Comparison of ENCODE assay signal across 8 cellular contexts in genomic region chr11:13207270-13207664, GRCh38.
DNase-seq lines count a peak whose midpoint lies in the region; FAIRE-seq and TF ChIP-seq lines count a peak whose summit lies in the region.

No MANE protein-coding gene starts in this region.

- H3K4me1 ChIP-seq in muscle layer of duodenum (ENCODE audit: control insufficient read depth in 1 of 2, insufficient read depth in 2 of 2, low read length in 2 of 2) = peaks cover 0 to 21% of the 10 kb centered on the region in 2 donors

- DNase-seq in AG10803 (ENCODE audit: low read depth) (no peak), LNCaP clone FGC (ENCODE audit: low read depth) (no peak), caudate nucleus (lab: John Stamatoyannopoulos, UW) (peak in 1 of 61 donors; percentile 50), NCI-H526 (lab: John Stamatoyannopoulos, UW) (no peak), SHP77 (lab: John Stamatoyannopoulos, UW) (no peak), activated gamma-delta T cell (lab: John Stamatoyannopoulos, UW) (no peak), H54 (ENCODE audit: insufficient read length, low spot score) (no peak)

- TF ChIP-seq POLR2A in H54 (IDR thresholded peaks at IDR 0.05; ENCODE audit: low read depth, low read length) = no peak

- FAIRE-seq in H54 (lab: Jason Lieb, UNC) = no peak

- TF ChIP-seq CTCF in AG10803 (conservative IDR thresholded peaks at IDR 0.05; ENCODE audit: low read length) (peak; percentile 33), LNCaP clone FGC (IDR thresholded peaks at IDR 0.05; ENCODE audit: control insufficient read depth, extremely low read depth, insufficient read depth) (0 out of 2 replicates have a peak, but pooled peaks have one; percentile 8)

- no peaks in the 10 kb centered on the region for H3K27me3 ChIP-seq in muscle layer of duodenum (ENCODE audit: low read depth, low read length)

- peak overlapping the region; percentile 47 for H3K4me3 ChIP-seq in AG10803 (ENCODE audit: low read length)
- no peak overlapping the region for H3K4me3 ChIP-seq in LNCaP clone FGC (ENCODE audit: low read depth, low read length)
- H3K4me3 ChIP-seq in muscle layer of duodenum (ENCODE audit: low read depth in 1 of 2, low read length in 2 of 2) = peak overlapping the region; percentile 55 to 68

- H3K27ac ChIP-seq in caudate nucleus (ENCODE audit: low read depth, low read length) = peak overlapping the region; percentile 87
- no peak overlapping the region for H3K27ac ChIP-seq in muscle layer of duodenum (ENCODE audit: low read length)

- no peaks in the 10 kb centered on the region for H3K36me3 ChIP-seq in muscle layer of duodenum (ENCODE audit: control insufficient read depth in 1 of 2, insufficient read depth in 2 of 2, low read length in 2 of 2)

- no peaks in the 10 kb centered on the region for H3K9me3 ChIP-seq in muscle layer of duodenum (ENCODE audit: control insufficient read depth in 1 of 2, low read length in 2 of 2)
